ENCODE assay signal across 2 cellular contexts in the genomic region with DNA sequence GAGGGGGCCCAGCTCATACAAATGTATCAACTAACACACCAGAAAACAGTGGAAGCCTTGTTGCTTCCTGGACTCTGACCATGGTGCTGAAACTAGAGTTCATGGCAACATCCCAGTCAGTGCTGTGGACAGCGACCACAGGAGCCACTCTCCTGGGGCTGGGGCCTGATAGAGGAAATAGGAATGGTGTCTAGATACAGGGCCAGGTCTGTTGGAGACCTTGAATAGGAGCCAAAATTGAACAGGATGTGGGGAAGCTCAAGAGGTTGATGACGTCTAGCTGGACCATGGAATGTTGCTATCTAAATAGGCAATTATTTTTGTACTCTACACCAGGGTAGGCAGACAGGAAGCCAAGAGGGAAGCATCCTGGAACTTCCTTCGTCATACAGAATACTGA.
A peak's percentile ranks its signal among the peaks of the same experiment; 100 is the strongest.
TF ChIP-seq lines count a peak whose summit lies in the region.

No MANE protein-coding gene starts in this region.

TF ChIP-seq in A549, 52 proteins besides CTCF, POLR2A, EP300 and RAD21:
- TF ChIP-seq, protein P1, sequence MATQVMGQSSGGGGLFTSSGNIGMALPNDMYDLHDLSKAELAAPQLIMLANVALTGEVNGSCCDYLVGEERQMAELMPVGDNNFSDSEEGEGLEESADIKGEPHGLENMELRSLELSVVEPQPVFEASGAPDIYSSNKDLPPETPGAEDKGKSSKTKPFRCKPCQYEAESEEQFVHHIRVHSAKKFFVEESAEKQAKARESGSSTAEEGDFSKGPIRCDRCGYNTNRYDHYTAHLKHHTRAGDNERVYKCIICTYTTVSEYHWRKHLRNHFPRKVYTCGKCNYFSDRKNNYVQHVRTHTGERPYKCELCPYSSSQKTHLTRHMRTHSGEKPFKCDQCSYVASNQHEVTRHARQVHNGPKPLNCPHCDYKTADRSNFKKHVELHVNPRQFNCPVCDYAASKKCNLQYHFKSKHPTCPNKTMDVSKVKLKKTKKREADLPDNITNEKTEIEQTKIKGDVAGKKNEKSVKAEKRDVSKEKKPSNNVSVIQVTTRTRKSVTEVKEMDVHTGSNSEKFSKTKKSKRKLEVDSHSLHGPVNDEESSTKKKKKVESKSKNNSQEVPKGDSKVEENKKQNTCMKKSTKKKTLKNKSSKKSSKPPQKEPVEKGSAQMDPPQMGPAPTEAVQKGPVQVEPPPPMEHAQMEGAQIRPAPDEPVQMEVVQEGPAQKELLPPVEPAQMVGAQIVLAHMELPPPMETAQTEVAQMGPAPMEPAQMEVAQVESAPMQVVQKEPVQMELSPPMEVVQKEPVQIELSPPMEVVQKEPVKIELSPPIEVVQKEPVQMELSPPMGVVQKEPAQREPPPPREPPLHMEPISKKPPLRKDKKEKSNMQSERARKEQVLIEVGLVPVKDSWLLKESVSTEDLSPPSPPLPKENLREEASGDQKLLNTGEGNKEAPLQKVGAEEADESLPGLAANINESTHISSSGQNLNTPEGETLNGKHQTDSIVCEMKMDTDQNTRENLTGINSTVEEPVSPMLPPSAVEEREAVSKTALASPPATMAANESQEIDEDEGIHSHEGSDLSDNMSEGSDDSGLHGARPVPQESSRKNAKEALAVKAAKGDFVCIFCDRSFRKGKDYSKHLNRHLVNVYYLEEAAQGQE (IDR thresholded peaks at IDR 0.05) = peak; percentile 93
- TF ChIP-seq NFE2L2 (conservative IDR thresholded peaks at IDR 0.05; ENCODE audit: low read length) (no peak), EHF (CRISPR knock-in tag; IDR thresholded peaks at IDR 0.05) (peak; percentile 21; the same call in 1 of the 2 replicates), EHMT2 (IDR thresholded peaks at IDR 0.05; ENCODE audit: low read depth) (peak; percentile 76; the same call in 1 of the 2 replicates), BHLHE40 (IDR thresholded peaks at IDR 0.05; ENCODE audit: low read depth, low read length) (no peak), HMGXB4 (CRISPR knock-in tag; IDR thresholded peaks at IDR 0.05; ENCODE audit: borderline replicate concordance) (no peak)

TF ChIP-seq in HEK293, 187 proteins besides CTCF, POLR2A, EP300 and RAD21 (continued from another document):
- TF ChIP-seq, protein P1 (tag by site-specific recombination; IDR thresholded peaks at IDR 0.05) = peak; percentile 93
